Comparison of ENCODE assay signal across 1 cellular context in genomic region chr15:60374209-60374608, GRCh38.
TF ChIP-seq lines count a peak whose summit lies in the region.

No MANE protein-coding gene starts in this region.

TF ChIP-seq in HCT116, 20 proteins besides CTCF, POLR2A, EP300 and RAD21 (continued from another document):
- TF ChIP-seq, protein P1, sequence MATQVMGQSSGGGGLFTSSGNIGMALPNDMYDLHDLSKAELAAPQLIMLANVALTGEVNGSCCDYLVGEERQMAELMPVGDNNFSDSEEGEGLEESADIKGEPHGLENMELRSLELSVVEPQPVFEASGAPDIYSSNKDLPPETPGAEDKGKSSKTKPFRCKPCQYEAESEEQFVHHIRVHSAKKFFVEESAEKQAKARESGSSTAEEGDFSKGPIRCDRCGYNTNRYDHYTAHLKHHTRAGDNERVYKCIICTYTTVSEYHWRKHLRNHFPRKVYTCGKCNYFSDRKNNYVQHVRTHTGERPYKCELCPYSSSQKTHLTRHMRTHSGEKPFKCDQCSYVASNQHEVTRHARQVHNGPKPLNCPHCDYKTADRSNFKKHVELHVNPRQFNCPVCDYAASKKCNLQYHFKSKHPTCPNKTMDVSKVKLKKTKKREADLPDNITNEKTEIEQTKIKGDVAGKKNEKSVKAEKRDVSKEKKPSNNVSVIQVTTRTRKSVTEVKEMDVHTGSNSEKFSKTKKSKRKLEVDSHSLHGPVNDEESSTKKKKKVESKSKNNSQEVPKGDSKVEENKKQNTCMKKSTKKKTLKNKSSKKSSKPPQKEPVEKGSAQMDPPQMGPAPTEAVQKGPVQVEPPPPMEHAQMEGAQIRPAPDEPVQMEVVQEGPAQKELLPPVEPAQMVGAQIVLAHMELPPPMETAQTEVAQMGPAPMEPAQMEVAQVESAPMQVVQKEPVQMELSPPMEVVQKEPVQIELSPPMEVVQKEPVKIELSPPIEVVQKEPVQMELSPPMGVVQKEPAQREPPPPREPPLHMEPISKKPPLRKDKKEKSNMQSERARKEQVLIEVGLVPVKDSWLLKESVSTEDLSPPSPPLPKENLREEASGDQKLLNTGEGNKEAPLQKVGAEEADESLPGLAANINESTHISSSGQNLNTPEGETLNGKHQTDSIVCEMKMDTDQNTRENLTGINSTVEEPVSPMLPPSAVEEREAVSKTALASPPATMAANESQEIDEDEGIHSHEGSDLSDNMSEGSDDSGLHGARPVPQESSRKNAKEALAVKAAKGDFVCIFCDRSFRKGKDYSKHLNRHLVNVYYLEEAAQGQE (IDR thresholded peaks at IDR 0.05; ENCODE audit: low read depth) = no peak
- TF ChIP-seq ZFX (IDR thresholded peaks at IDR 0.05) = no peak
- TF ChIP-seq ELF1 (IDR thresholded peaks at IDR 0.05; ENCODE audit: borderline replicate concordance, low read depth) = no peak
- no peak for TF ChIP-seq YY1 (IDR thresholded peaks at IDR 0.05; ENCODE audit: extremely low read depth, insufficient replicate concordance, low read depth, low read length)
- no peak for TF ChIP-seq EZH2 (IDR thresholded peaks at IDR 0.05)
